ENCODE assay signal across 25 cellular contexts in genomic region chr2:154459286-154459685, GRCh38.
"Had no signal": no experiment of that assay in that cellular context is flagged by ENCODE, and none has a peak within 500 bp of the region (broad histone marks: within the 10 kb centered on the region; RNA-seq: fewer than 3 reads in every experiment).

No MANE protein-coding gene starts in this region.

- H3K9me3 ChIP-seq: stomach, suprapubic skin, testis, thoracic aorta, thyroid gland, tibial artery, tibial nerve, transverse colon, upper lobe of left lung, upper lobe of right lung, uterus, vagina had no signal

- ATAC-seq: stimulated activated effector memory CD8-positive, alpha-beta T cell treated with anti-CD3 and anti-CD28 coated beads, Interleukin-12 subunit alpha, Interleukin-12 subunit beta, amount 100 ng/mL, for 72 hours; stimulated activated naive B cell treated with anti-CD40 and anti-IgM and Interleukin-4, amounts not matched to agents 10 μg/mL and 1 μg/mL and 100 μg/mL, for 72 hours; stimulated activated naive CD8-positive, alpha-beta T cell treated with anti-CD3 and anti-CD28 coated beads, Interleukin-15, amount 100 ng/mL, for 72 hours; stimulated activated naive CD8-positive, alpha-beta T cell treated with anti-CD3 and anti-CD28 coated beads, Interleukin-15, Interleukin-2, amounts not matched to agents 100 U/mL and 50 U/mL, for 24 hours; upper lobe of right lung had no signal

- H3K4me1 ChIP-seq: stomach, suprapubic skin, testis, thyroid gland, transverse colon, upper lobe of left lung, upper lobe of right lung, uterus, vagina had no signal

- DNase-seq: stimulated activated CD4-positive, alpha-beta T cell treated with anti-CD3 and anti-CD28 coated beads, Interleukin-2, amount 100 ng/mL, for 48 hours; stimulated activated CD4-positive, alpha-beta T cell treated with anti-CD3 and anti-CD28 coated beads, Interleukin-4, amount 100 ng/mL, for 1 hour; stimulated activated CD4-positive, alpha-beta T cell treated with anti-CD3 and anti-CD28 coated beads, Interleukin-4, amount 100 ng/mL, for 24 hours; stimulated activated CD4-positive, alpha-beta T cell treated with anti-CD3 and anti-CD28 coated beads, Interleukin-4, amount 100 ng/mL, for 4 hours; stimulated activated CD8-positive, alpha-beta memory T cell treated with anti-CD3 and anti-CD28 coated beads, Interleukin-4, amount 100 ng/mL, for 48 hours; stimulated activated naive B cell treated with anti-CD40 and anti-IgM and Interleukin-4, amounts not matched to agents 10 μg/mL and 1 μg/mL and 100 μg/mL, for 72 hours; stimulated activated naive CD4-positive, alpha-beta T cell; stimulated activated naive CD4-positive, alpha-beta T cell treated with Interleukin-2 at 50 U/mL for 16 hours; stimulated activated naive CD8-positive, alpha-beta T cell treated with anti-CD3 and anti-CD28 coated beads, Interleukin-15, amount 100 ng/mL, for 72 hours; stimulated activated naive CD8-positive, alpha-beta T cell treated with anti-CD3 and anti-CD28 coated beads, Interleukin-15, Interleukin-2, amounts not matched to agents 100 U/mL and 50 U/mL, for 24 hours; stomach; substantia nigra; testis; thyroid gland; tibial artery; transverse colon; trophoblast cell; upper lobe of left lung; upper lobe of right lung; uterus had no signal

- H3K27me3 ChIP-seq: stomach, suprapubic skin, testis, thyroid gland, tibial artery, tibial nerve, transverse colon, upper lobe of left lung, upper lobe of right lung, uterus, vagina had no signal

- H3K27ac ChIP-seq: stomach, suprapubic skin, testis, thoracic aorta, thyroid gland, tibial artery, tibial nerve, transverse colon, upper lobe of left lung, upper lobe of right lung, uterus, vagina had no signal

- H3K4me3 ChIP-seq: stomach, suprapubic skin, testis, thoracic aorta, thyroid gland, tibial artery, tibial nerve, transverse colon, upper lobe of left lung, upper lobe of right lung, uterus, vagina had no signal

- H3K36me3 ChIP-seq: stomach, suprapubic skin, thoracic aorta, thyroid gland, tibial artery, tibial nerve, transverse colon, upper lobe of left lung, upper lobe of right lung, uterus, vagina had no signal
